In the genomic region with DNA sequence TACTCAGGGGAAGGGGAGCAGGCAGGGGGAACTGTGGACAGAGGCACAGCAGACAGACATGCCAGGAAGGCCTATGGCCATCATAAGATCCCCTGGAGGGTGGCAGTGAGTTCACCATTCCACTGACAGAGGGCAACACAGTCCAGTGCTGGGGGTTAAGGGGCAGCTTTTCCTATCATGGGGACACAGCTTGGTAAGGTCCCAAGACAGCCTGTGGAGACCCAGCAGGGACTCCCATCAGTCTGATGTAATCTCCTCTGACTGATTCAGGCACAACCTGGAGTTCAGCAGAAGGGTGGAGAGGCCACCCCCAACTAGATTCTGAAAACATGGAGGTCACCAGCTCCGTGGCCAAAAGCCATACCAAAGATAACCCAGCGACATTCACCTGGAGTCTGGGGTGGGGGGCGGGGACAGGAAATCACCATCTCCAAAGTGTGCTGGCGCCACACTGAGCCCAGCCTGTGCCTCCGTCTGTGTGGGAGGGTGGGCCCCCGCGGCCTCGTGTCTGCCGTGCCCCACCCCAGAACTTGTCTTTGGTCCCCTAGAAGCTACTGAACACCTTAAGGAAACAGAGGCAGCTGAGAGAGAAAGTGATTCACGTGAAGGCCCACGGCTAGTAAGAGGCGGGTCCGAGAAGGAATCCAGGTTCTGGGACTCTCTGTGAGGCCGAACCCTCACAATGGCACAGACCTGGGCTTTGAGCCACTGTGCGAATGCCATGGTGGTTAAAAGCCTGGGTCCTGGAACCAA, we compare ENCODE assay signal across 8 cellular contexts. TPM values are rescaled to one million over a fixed set of nuclear protein-coding genes. Genes with fewer than 3 reads are reported as not detected.
DNase-seq lines count a peak whose midpoint lies in the region; ATAC-seq, FAIRE-seq and TF ChIP-seq lines count a peak whose summit lies in the region.
"Had no signal": no experiment of that assay in that cellular context is flagged by ENCODE, and none has a peak within 500 bp of the region (broad histone marks: within the 10 kb centered on the region; RNA-seq: fewer than 3 reads in every experiment).

No MANE protein-coding gene starts in this region.

- H3K4me3 ChIP-seq in HEK293 (ENCODE audit: low read depth, low read length) (no peak overlapping the region), Karpas-422 (ENCODE audit: low read length) (no peak overlapping the region)

- H3K9me3 ChIP-seq in HEK293 (ENCODE audit: control insufficient read depth, insufficient read depth, low read depth, low read length) (no peaks in the 10 kb centered on the region), Karpas-422 (ENCODE audit: low read length) (no peaks in the 10 kb centered on the region)

- no peak overlapping the region for H3K4me2 ChIP-seq in Karpas-422 (ENCODE audit: low read depth, low read length, poor library complexity, severe bottlenecking)

- H3K27ac Mint-ChIP-seq in WTC11: no peak overlapping the region

- H3K4me1 Mint-ChIP-seq in WTC11: peaks cover 61% of the 10 kb centered on the region

- H3K9ac ChIP-seq in Karpas-422 (ENCODE audit: low read length): no peak overlapping the region

- no peak overlapping the region for H3K4me3 Mint-ChIP-seq in WTC11

- H4K20me1 ChIP-seq in Karpas-422 (ENCODE audit: insufficient read depth, low read depth, low read length): peaks cover 13% of the 10 kb centered on the region; the same call in 1 of the 2 replicates

- no peaks in the 10 kb centered on the region for H3K9me3 Mint-ChIP-seq in WTC11

- FAIRE-seq in GM12891 (lab: Jason Lieb, UNC): no peak

- peaks cover 0 to 32% of the 10 kb centered on the region in 2 experiments; a peak in 2 of 3 replicates for H3K36me3 ChIP-seq in HEK293 (ENCODE audit: control insufficient read depth in 2 of 2, insufficient read depth in 1 of 2, low read length in 2 of 2)
- H3K36me3 ChIP-seq in Karpas-422 (ENCODE audit: insufficient read depth, low read length): no peaks in the 10 kb centered on the region

- DNase-seq in WTC11 (ENCODE audit: low spot score) (no peak), GM12891 (ENCODE audit: insufficient read length, low spot score) (no peak), Karpas-422 (no peak)
- DNase-seq in stimulated activated CD4-positive, alpha-beta T cell treated with anti-CD3 and anti-CD28 coated beads, Interleukin-4, amount 100 ng/mL, for 24 hours: peak; percentile 38
- DNase-seq: NCI-H1694 had no signal

- no peak overlapping the region for H3K27ac ChIP-seq in HEK293 (ENCODE audit: extremely low read depth, low read depth, low read length)
- H3K27ac ChIP-seq in angular gyrus (ENCODE audit: low read depth, low read length): peak overlapping the region; percentile 6
- no peak overlapping the region for H3K27ac ChIP-seq in Karpas-422 (ENCODE audit: low read length)

- no peak overlapping the region for H2AFZ ChIP-seq in Karpas-422 (ENCODE audit: low read length)

- TF ChIP-seq CTCF in HEK293 (tag by site-specific recombination; IDR thresholded peaks at IDR 0.05) (no peak), WTC11 (IDR thresholded peaks at IDR 0.05) (no peak)

- H3K9me2 ChIP-seq in Karpas-422 (replicated peaks; ENCODE audit: insufficient read depth, low read length): no peaks in the 10 kb centered on the region

- no peaks in the 10 kb centered on the region for H3K36me3 Mint-ChIP-seq in WTC11

- H3K27me3 ChIP-seq in Karpas-422 (ENCODE audit: low read length): no peaks in the 10 kb centered on the region

- H3K27me3 Mint-ChIP-seq in WTC11 (ENCODE audit: low read depth): no peaks in the 10 kb centered on the region

- ATAC-seq in WTC11 (no peak), HG03159 (IDR thresholded peaks at IDR 0.05; ENCODE audit: unreplicated experiment) (no peak)

- no peaks in the 10 kb centered on the region for H3K79me2 ChIP-seq in Karpas-422 (ENCODE audit: low read length)

- POLR2A ChIA-PET in HEK293 (lab: Yijun Ruan, JAX): no interaction called here
- POLR2A ChIA-PET in WTC11 (lab: Charles Lee): interaction anchor here (0.5 to 1.0 kb wide), 3 partner anchors 60 to 374 kb away, joined by 3 to 8 read pairs (median 5); no protein-coding TSS in a partner anchor

- H3K4me1 ChIP-seq in HEK293 (ENCODE audit: control insufficient read depth, insufficient read depth, low read length) (peaks cover 3% of the 10 kb centered on the region; the same call in 1 of the 2 replicates), Karpas-422 (ENCODE audit: low read length) (no peaks in the 10 kb centered on the region)

- TF ChIP-seq POLR2A in GM12891 (IDR thresholded peaks at IDR 0.05; ENCODE audit: low read depth, low read length): no peak

- CTCF ChIA-PET in HEK293 (lab: Yijun Ruan, JAX) (interaction anchor here (0.5 to 0.7 kb wide), 3 partner anchors 132 to 352 kb away, joined by 3 read pairs; no protein-coding TSS in a partner anchor), WTC11 (lab: Charles Lee) (interaction anchor here (1.8 to 6.6 kb wide), 3 partner anchors 30 to 48 kb away, joined by 5 to 53 read pairs (median 40); no protein-coding TSS in a partner anchor)

TF ChIP-seq in HEK293, 187 proteins besides CTCF, POLR2A, EP300 and RAD21:
- peak; percentile 60 for TF ChIP-seq ZIC2 (tag by site-specific recombination; IDR thresholded peaks at IDR 0.05)
- TF ChIP-seq, protein P1, sequence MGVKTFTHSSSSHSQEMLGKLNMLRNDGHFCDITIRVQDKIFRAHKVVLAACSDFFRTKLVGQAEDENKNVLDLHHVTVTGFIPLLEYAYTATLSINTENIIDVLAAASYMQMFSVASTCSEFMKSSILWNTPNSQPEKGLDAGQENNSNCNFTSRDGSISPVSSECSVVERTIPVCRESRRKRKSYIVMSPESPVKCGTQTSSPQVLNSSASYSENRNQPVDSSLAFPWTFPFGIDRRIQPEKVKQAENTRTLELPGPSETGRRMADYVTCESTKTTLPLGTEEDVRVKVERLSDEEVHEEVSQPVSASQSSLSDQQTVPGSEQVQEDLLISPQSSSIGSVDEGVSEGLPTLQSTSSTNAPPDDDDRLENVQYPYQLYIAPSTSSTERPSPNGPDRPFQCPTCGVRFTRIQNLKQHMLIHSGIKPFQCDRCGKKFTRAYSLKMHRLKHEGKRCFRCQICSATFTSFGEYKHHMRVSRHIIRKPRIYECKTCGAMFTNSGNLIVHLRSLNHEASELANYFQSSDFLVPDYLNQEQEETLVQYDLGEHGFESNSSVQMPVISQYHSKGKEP (tag by site-specific recombination; IDR thresholded peaks at IDR 0.05): no peak

TF ChIP-seq in WTC11, 78 proteins besides CTCF, POLR2A, EP300 and RAD21 (continues in another document):
- TF ChIP-seq ZNF671 (CRISPR knock-in tag; IDR thresholded peaks at IDR 0.05) (no peak), NFE2L1 (CRISPR knock-in tag; IDR thresholded peaks at IDR 0.05) (no peak)

TF ChIP-seq in GM12891, 5 proteins besides CTCF, POLR2A, EP300 and RAD21:
- TF ChIP-seq TAF1 (IDR thresholded peaks at IDR 0.05; ENCODE audit: low read depth, low read length): no peak
- TF ChIP-seq POLR2AphosphoS5 (IDR thresholded peaks at IDR 0.05; ENCODE audit: low read depth, low read length): no peak
- no peak for TF ChIP-seq SPI1 (IDR thresholded peaks at IDR 0.05; ENCODE audit: low read depth, low read length)
- TF ChIP-seq PAX5 (IDR thresholded peaks at IDR 0.05; ENCODE audit: insufficient read depth, low read length, severe bottlenecking): no peak
- TF ChIP-seq POU2F2 (IDR thresholded peaks at IDR 0.05; ENCODE audit: low read depth, low read length): no peak
TF ChIP-seq in GM12891: peak in this region for 0.

RNA-seq across cellular contexts. Expression of gene DNMT3A, which starts 28.6 kb away (rescaled TPM):
- 154 to 162 TPM (median 154 TPM) in 3 replicates for total RNA-seq in WTC11 (2021)
- 35.0 TPM for polyA plus RNA-seq in GM12891 (2012; ENCODE audit: low read depth, missing spikeins)
- total RNA-seq in Karpas-422 (2014; rRNA removed; shearing (Covaris generic); ENCODE audit: low replicate concordance): 0.97 and 1.6 TPM in 2 replicates

Comparison
In these comparisons a context has a peak if more than half of its experiments do, and no peak if none do; other contexts are left out.
1. RNA of gene DNMT3A, which starts 28.6 kb away (total RNA-seq): 154 to 162 TPM in WTC11; 0.97 to 1.6 TPM in Karpas-422; every median in the first group is over 10 times any median in the second.
2. Of the 8 proteins assayed by ChIP-seq in both HEK293 and WTC11: peak only in HEK293: none; only in WTC11: ZNF423; in both: none; in neither: 7.